In genomic region chr2:226699321-226699720, GRCh38 we compare ENCODE assay signal across 10 cellular contexts.
A peak's percentile ranks its signal among the peaks of the same experiment; 100 is the strongest.
DNase-seq lines count a peak whose midpoint lies in the region; ATAC-seq, FAIRE-seq and TF ChIP-seq lines count a peak whose summit lies in the region.
"Had no signal": no experiment of that assay in that cellular context is flagged by ENCODE, and none has a peak within 500 bp of the region (broad histone marks: within the 10 kb centered on the region; RNA-seq: fewer than 3 reads in every experiment).

No MANE protein-coding gene starts in this region.

- no peak for ATAC-seq in GM21737 (IDR thresholded peaks at IDR 0.05; ENCODE audit: unreplicated experiment)
- ATAC-seq: T-cell had no signal

- no peak for TF ChIP-seq POLR2A in tibial nerve (IDR thresholded peaks at IDR 0.05)

- WGBS in tibial nerve, 2 donors: 79 to 86% methylated on average over 2 of the region's 2 CpGs
- WGBS in small intestine, 3 donors: 64 to 71% (median 70%) methylated on average over 2 of the region's 2 CpGs

- H3K4me1 ChIP-seq in tibial nerve: no peaks in the 10 kb centered on the region
- peaks cover 0 to 3% of the 10 kb centered on the region in 2 donors for H3K4me1 ChIP-seq in small intestine (ENCODE audit: control insufficient read depth in 2 of 2, insufficient read depth in 1 of 2, low read depth in 1 of 2, low read length in 1 of 2)

- H3K27me3 ChIP-seq in tibial nerve: no peaks in the 10 kb centered on the region
- no peaks in the 10 kb centered on the region for H3K27me3 ChIP-seq in small intestine (ENCODE audit: control insufficient read depth in 2 of 2, insufficient read depth in 2 of 2, low read length in 2 of 2)

- DNase-seq in HT1080 (ENCODE audit: low read depth): peak; percentile 63
- DNase-seq in brain pericyte (ENCODE audit: low read depth, low spot score): peak; percentile 38
- peak; percentile 23 for DNase-seq in iris pigment epithelial cell (ENCODE audit: low read depth)
- DNase-seq in tibial nerve (ENCODE audit: low spot score in 2 of 2): peak; percentile 19 to 30
- no peak for DNase-seq in activated T-cell treated with anti-CD3 and anti-CD28 coated beads, Interleukin-2, amount 50 U/mL, for 48 hours
- no peak for DNase-seq in activated gamma-delta T cell (lab: John Stamatoyannopoulos, UW)
- no peak for DNase-seq in small intestine
- DNase-seq: GDM1, T-cell had no signal

- no peaks in the 10 kb centered on the region for H3K9me3 ChIP-seq in tibial nerve
- H3K9me3 ChIP-seq in small intestine (ENCODE audit: control insufficient read depth, low read depth): no peaks in the 10 kb centered on the region

- TF ChIP-seq EP300 in tibial nerve (IDR thresholded peaks at IDR 0.05): no peak

- no peaks in the 10 kb centered on the region for H3K36me3 ChIP-seq in tibial nerve
- H3K36me3 ChIP-seq in small intestine (ENCODE audit: control insufficient read depth in 2 of 2, insufficient read depth in 2 of 2, low read length in 2 of 2): no peaks in the 10 kb centered on the region

- no peak overlapping the region for H3K4me3 ChIP-seq in tibial nerve
- H3K4me3 ChIP-seq in small intestine (ENCODE audit: low read depth in 1 of 2, low read length in 2 of 2): no peak overlapping the region

- no peak for FAIRE-seq in small intestine (lab: Jason Lieb, UNC)

- TF ChIP-seq CTCF in tibial nerve (IDR thresholded peaks at IDR 0.05): no peak

- H3K27ac ChIP-seq in tibial nerve (no peak overlapping the region), small intestine (ENCODE audit: low read depth in 1 of 2, low read length in 1 of 2) (no peak overlapping the region)

Comparison
In these comparisons a context has a peak if more than half of its experiments do, and no peak if none do; other contexts are left out.
1. DNase-seq: peak in HT1080 (single experiment), brain pericyte (single experiment), iris pigment epithelial cell (single experiment) and tibial nerve (2 of 2); none in activated T-cell treated with anti-CD3 and anti-CD28 coated beads, Interleukin-2, amount 50 U/mL, for 48 hours (0 of 2), activated gamma-delta T cell (single experiment) and small intestine (single experiment).